In the genomic region with DNA sequence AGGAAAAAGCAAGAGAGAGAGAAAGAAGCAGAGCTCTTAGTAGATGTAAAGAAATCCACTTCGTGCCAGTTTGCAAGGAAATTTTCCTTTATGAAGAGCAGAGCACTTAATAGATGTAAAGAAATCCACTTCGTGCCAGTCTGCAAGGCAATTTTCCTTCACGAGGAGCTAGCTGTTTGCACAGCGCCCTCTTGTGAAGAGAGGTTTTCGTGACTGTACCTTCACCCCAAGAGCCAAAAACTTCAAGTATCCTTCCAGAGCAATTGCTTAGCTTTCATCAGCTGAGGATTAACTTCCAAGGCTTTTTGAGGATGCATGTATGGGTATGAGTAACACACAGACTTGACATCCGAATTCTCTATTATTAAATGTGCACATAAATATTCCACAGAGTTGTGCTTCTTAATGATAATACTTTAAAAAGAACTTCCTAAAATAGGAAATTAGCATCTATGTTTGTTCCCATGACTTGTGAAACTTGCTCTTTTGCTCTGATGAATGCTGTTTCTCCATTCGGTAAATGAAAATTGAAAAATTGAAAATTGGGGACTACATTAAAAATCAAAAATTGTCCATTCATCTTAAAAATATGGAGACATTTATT, we compare ENCODE assay signal across 8 cellular contexts.
DNase-seq lines count a peak whose midpoint lies in the region; ATAC-seq and TF ChIP-seq lines count a peak whose summit lies in the region.

No MANE protein-coding gene starts in this region.

- H3K9me2 ChIP-seq in PC-3 (replicated peaks; ENCODE audit: low read length), result no peaks in the 10 kb centered on the region

- H4K20me1 ChIP-seq in PC-3 (ENCODE audit: low read length), result no peaks in the 10 kb centered on the region

- intact Hi-C loops in PC-3 (cut with micrococcal nuclease), result loop anchor here (1.0 to 10.0 kb wide), 2 partner anchors 143 to 180 kb away; no protein-coding TSS in a partner anchor
- intact Hi-C loops in prostate gland (cut with DNase I), result loop anchor here (5.0 kb wide), 2 partner anchors 181 to 481 kb away; no protein-coding TSS in a partner anchor

- H2AFZ ChIP-seq in PC-3 (ENCODE audit: low read length), result no peak overlapping the region

- no peaks in the 10 kb centered on the region for H3F3A ChIP-seq in PC-3 (ENCODE audit: low read length, unreplicated experiment)

- no peak overlapping the region for H3K4me2 ChIP-seq in PC-3 (ENCODE audit: low read length)

- H3K27me3 ChIP-seq in PC-3 (ENCODE audit: low read length) (no peaks in the 10 kb centered on the region), cardiac muscle cell (no peaks in the 10 kb centered on the region), prostate gland (replicated peaks; ENCODE audit: insufficient read depth) (no peaks in the 10 kb centered on the region)

- H3K79me2 ChIP-seq in PC-3 (ENCODE audit: low read length), result no peaks in the 10 kb centered on the region

- POLR2A ChIA-PET in PC-3 (lab: Charles Lee; ENCODE audit: unreplicated experiment), result no interaction called here

- DNase-seq in GDM1 (lab: John Stamatoyannopoulos, UW), result peak; percentile 58
- peak; percentile 33 for DNase-seq in PC-3
- peak; percentile 38 for DNase-seq in activated naive CD4-positive, alpha-beta T cell treated with anti-CD3 and anti-CD28 coated beads, Interleukin-2, amount 50 U/mL, for 16 hours
- peak; percentile 85 to 90 for DNase-seq in cardiac muscle cell (ENCODE audit: low read depth in 1 of 2, low spot score in 1 of 2)
- peak; percentile 63 for DNase-seq in prostate gland (ENCODE audit: low spot score)
- no peak for DNase-seq in NK-92 treated with Interleukin-12 subunit alpha and Interleukin-12 subunit beta, amount 100 ng/mL, for 24 hours (lab: John Stamatoyannopoulos, UW)
- DNase-seq in GOT3 (lab: John Stamatoyannopoulos, UW), result no peak

- H3K27ac ChIP-seq in PC-3 (ENCODE audit: low read length) (no peak overlapping the region), cardiac muscle cell (peak overlapping the region; percentile 97), prostate gland (no peak overlapping the region)

- 19% methylated on average over 7 of the region's 7 CpGs for WGBS in prostate gland

- peak; percentile 50 for TF ChIP-seq CTCF in PC-3 (conservative IDR thresholded peaks at IDR 0.05; ENCODE audit: low read depth, low read length)
- TF ChIP-seq CTCF in cardiac muscle cell (IDR thresholded peaks at IDR 0.05; ENCODE audit: low read depth, low read length), result peak; percentile 85
- peak in 3 of 4 experiments; percentile 61 to 69 (median 62) for TF ChIP-seq CTCF in prostate gland (IDR thresholded peaks at IDR 0.05)

- no peak for TF ChIP-seq POLR2A in prostate gland (IDR thresholded peaks at IDR 0.05)

- H3K9ac ChIP-seq in PC-3 (ENCODE audit: low read length), result no peak overlapping the region

- H3K9me3 ChIP-seq in PC-3 (ENCODE audit: low read length), result no peaks in the 10 kb centered on the region
- H3K9me3 ChIP-seq in cardiac muscle cell (ENCODE audit: low read depth), result no peaks in the 10 kb centered on the region
- no peaks in the 10 kb centered on the region for H3K9me3 ChIP-seq in prostate gland

- CTCF ChIA-PET in PC-3 (lab: Charles Lee), result interaction anchor here (0.6 to 0.8 kb wide), 3 partner anchors 31 to 305 kb away, joined by 3 to 11 read pairs (median 4); no protein-coding TSS in a partner anchor

- ATAC-seq in HG03442 (IDR thresholded peaks at IDR 0.05; ENCODE audit: unreplicated experiment) (peak; percentile 35), PC-3 (no peak)

- no TSS peak for BruUV-seq in PC-3 (replicated peaks; lab: Mats Ljungman, UMichigan)

- H3K36me3 ChIP-seq in PC-3 (ENCODE audit: low read depth, low read length), result no peaks in the 10 kb centered on the region
- H3K36me3 ChIP-seq in cardiac muscle cell, result no peaks in the 10 kb centered on the region
- H3K36me3 ChIP-seq in prostate gland, result no peaks in the 10 kb centered on the region

- no peak overlapping the region for H3K4me3 ChIP-seq in PC-3 (ENCODE audit: low read length)
- no peak overlapping the region for H3K4me3 ChIP-seq in cardiac muscle cell
- no peak overlapping the region for H3K4me3 ChIP-seq in prostate gland

- no peaks in the 10 kb centered on the region for H3K4me1 ChIP-seq in PC-3 (ENCODE audit: insufficient read depth, low read length)
- H3K4me1 ChIP-seq in cardiac muscle cell (ENCODE audit: low read depth), result peaks cover 18% of the 10 kb centered on the region
- no peaks in the 10 kb centered on the region for H3K4me1 ChIP-seq in prostate gland (replicated peaks)

Comparison
In these comparisons a context has a peak if more than half of its experiments do, and no peak if none do; other contexts are left out.
1. DNase-seq: peak in GDM1 (single experiment), PC-3 (single experiment), activated naive CD4-positive, alpha-beta T cell treated with anti-CD3 and anti-CD28 coated beads, Interleukin-2, amount 50 U/mL, for 16 hours (single experiment), cardiac muscle cell (2 of 2) and prostate gland (single experiment); none in NK-92 treated with Interleukin-12 subunit alpha and Interleukin-12 subunit beta, amount 100 ng/mL, for 24 hours (single experiment) and GOT3 (single experiment).
2. Peak in every context shown above with its lines, with median percentiles within 50 percentile points of each other: CTCF ChIP-seq.